35 cellular contexts compared by ENCODE assay signal in genomic region chr3:3333571-3333970, GRCh38.
DNase-seq lines count a peak whose midpoint lies in the region; ATAC-seq, FAIRE-seq and TF ChIP-seq lines count a peak whose summit lies in the region.
"Had no signal": no experiment of that assay in that cellular context is flagged by ENCODE, and none has a peak within 500 bp of the region (broad histone marks: within the 10 kb centered on the region; RNA-seq: fewer than 3 reads in every experiment).

No MANE protein-coding gene starts in this region.

- H4K20me1 ChIP-seq in HepG2 (ENCODE audit: insufficient read depth, low read length), result no peaks in the 10 kb centered on the region
- H4K20me1 ChIP-seq: BLaER1; BLaER1 treated with 17β-estradiol and CSF1 and Interleukin-3, amounts not matched to agents 10 nM and 100 nM had no signal

- H3K4me2 ChIP-seq in HepG2 (ENCODE audit: low read depth, low read length), result no peak overlapping the region
- no peak overlapping the region for H3K4me2 ChIP-seq in mesendoderm (ENCODE audit: low read length)
- H3K4me2 ChIP-seq in trophoblast cell (ENCODE audit: low read length), result no peak overlapping the region
- H3K4me2 ChIP-seq: A549; BLaER1; BLaER1 treated with 17β-estradiol and CSF1 and Interleukin-3, amounts not matched to agents 10 nM and 100 nM had no signal

- H2AK5ac ChIP-seq in mesendoderm (ENCODE audit: low read length), result no peak overlapping the region
- no peak overlapping the region for H2AK5ac ChIP-seq in trophoblast cell (ENCODE audit: low read length)

- H4K91ac ChIP-seq in trophoblast cell (ENCODE audit: low read depth, low read length), result no peak overlapping the region

- DNase-seq in HepG2 (ENCODE audit: low spot score) (no peak), right lobe of liver (no peak), esophagus muscularis mucosa (ENCODE audit: extremely low spot score) (peak; percentile 68), mesendoderm (peak; percentile 68), trophoblast cell (no peak), posterior cingulate gyrus (no peak), NCI-H2029 treated with DMSO at 0.1 percent for 48 hours (lab: John Stamatoyannopoulos, UW) (no peak)
- no peak for DNase-seq in effector CD4-positive, alpha-beta T cell
- DNase-seq: 8988T; ACHN; AML-193; BE2C; C1 segment of cervical spinal cord; Caco-2; Calu3; CD4-positive, alpha-beta memory T cell; CD4-positive, alpha-beta T cell; CD4-positive, CD25-positive, alpha-beta regulatory T cell; CD8-positive, alpha-beta memory T cell; CD8-positive, alpha-beta T cell; COR-L47; DMS 273 treated with DMSO at 0.1 percent for 48 hours; DMS153; DMS53; DMS79; DMS79 treated with DMSO at 0.1 percent for 48 hours; DND-41; EL had no signal

- H3K4me3 ChIP-seq in HepG2 (replicated peaks in 1 of 3; ENCODE audit: insufficient read depth in 1 of 3, low read depth in 2 of 3, low read length in 3 of 3) (no peak overlapping the region), right lobe of liver (no peak overlapping the region), esophagus muscularis mucosa (no peak overlapping the region), mesendoderm (ENCODE audit: low read length) (no peak overlapping the region), trophoblast cell (ENCODE audit: low read depth, low read length) (no peak overlapping the region)
- H3K4me3 ChIP-seq: A549; BLaER1; BLaER1 treated with 17β-estradiol and CSF1 and Interleukin-3, amounts not matched to agents 10 nM and 100 nM had no signal

- H3K27me3 ChIP-seq in HepG2 (ENCODE audit: control insufficient read depth in 1 of 2, insufficient read depth in 2 of 2, low read length in 2 of 2), result no peaks in the 10 kb centered on the region
- H3K27me3 ChIP-seq in right lobe of liver, result no peaks in the 10 kb centered on the region
- no peaks in the 10 kb centered on the region for H3K27me3 ChIP-seq in esophagus muscularis mucosa
- no peaks in the 10 kb centered on the region for H3K27me3 ChIP-seq in mesendoderm (ENCODE audit: insufficient read depth, low read length, poor library complexity)
- no peaks in the 10 kb centered on the region for H3K27me3 ChIP-seq in trophoblast cell (ENCODE audit: insufficient read depth, low read length)
- H3K27me3 ChIP-seq: BE2C; BLaER1; BLaER1 treated with 17β-estradiol and CSF1 and Interleukin-3, amounts not matched to agents 10 nM and 100 nM had no signal

- POLR2A ChIA-PET in HepG2 (lab: Yijun Ruan, JAX), result no interaction called here

- in situ Hi-C loops in HepG2 (cut with HindIII; ENCODE audit: extremely low pct_ligation_motif_present, low pct_unique_long_range_greater_than_20kb), result no loop called here

- ATAC-seq in HepG2, result no peak
- no peak for ATAC-seq in right lobe of liver
- ATAC-seq: A549; CD8-positive, alpha-beta T cell had no signal

- no peak overlapping the region for H2BK5ac ChIP-seq in mesendoderm (ENCODE audit: low read length)
- H2BK5ac ChIP-seq in trophoblast cell (ENCODE audit: low read depth, low read length, poor library complexity), result no peak overlapping the region

- no TSS peak for BruUV-seq in HepG2 (replicated peaks; lab: Mats Ljungman, UMichigan)

- H4K8ac ChIP-seq in mesendoderm (ENCODE audit: low read depth, low read length), result peak overlapping the region; percentile 13
- H4K8ac ChIP-seq in trophoblast cell (ENCODE audit: low read depth, low read length), result no peak overlapping the region

- no peak overlapping the region for H3K14ac ChIP-seq in trophoblast cell (ENCODE audit: low read length)

- WGBS in HepG2 (ENCODE audit: low lambda C conversion rate), result 7% methylated on average over 2 of the region's 2 CpGs
- 50% methylated on average over 1 of the region's 2 CpGs for WGBS in right lobe of liver (ENCODE audit: insufficient coverage, low coverage, low lambda C conversion rate, missing lambda C conversion rate)
- 83% methylated on average over 2 of the region's 2 CpGs for WGBS in esophagus muscularis mucosa
- WGBS in mesendoderm (ENCODE audit: extremely low coverage, insufficient coverage, low lambda C conversion rate), result no CpG with 5 or more reads among the region's 2 CpGs
- WGBS in trophoblast cell (ENCODE audit: extremely low coverage, insufficient coverage, insufficient read length), result no CpG with 5 or more reads among the region's 2 CpGs

- H3K9ac ChIP-seq in HepG2 (ENCODE audit: insufficient read depth, low read depth, low read length) (no peak overlapping the region), mesendoderm (ENCODE audit: low read length) (no peak overlapping the region), trophoblast cell (ENCODE audit: low read length) (no peak overlapping the region)
- H3K9ac ChIP-seq: BLaER1; BLaER1 treated with 17β-estradiol and CSF1 and Interleukin-3, amounts not matched to agents 10 nM and 100 nM had no signal

- H2AFZ ChIP-seq in HepG2 (ENCODE audit: low read length) (no peak overlapping the region), trophoblast cell (ENCODE audit: insufficient read depth, low read length, poor library complexity) (no peak overlapping the region)

- H3K56ac ChIP-seq in mesendoderm (ENCODE audit: low read length), result no peak overlapping the region

- H3K79me2 ChIP-seq in HepG2 (ENCODE audit: insufficient read depth, low read length), result no peaks in the 10 kb centered on the region
- H3K79me2 ChIP-seq in mesendoderm (ENCODE audit: control insufficient read depth, insufficient read depth, low read length), result no peaks in the 10 kb centered on the region
- H3K79me2 ChIP-seq in trophoblast cell (ENCODE audit: control insufficient read depth, insufficient read depth, low read length, poor library complexity), result no peaks in the 10 kb centered on the region

- no peak overlapping the region for H2BK15ac ChIP-seq in mesendoderm (replicated peaks; ENCODE audit: low read depth)

- no peak for TF ChIP-seq CTCF in HepG2 (CRISPR knock-in tag; IDR thresholded peaks at IDR 0.05)
- no peak for TF ChIP-seq CTCF in right lobe of liver (IDR thresholded peaks at IDR 0.05)
- TF ChIP-seq CTCF in esophagus muscularis mucosa (IDR thresholded peaks at IDR 0.05), result no peak

- CTCF ChIA-PET in HepG2 (lab: Yijun Ruan, JAX; ENCODE audit: low intra/inter-chr PET ratio, low total read pairs), result no interaction called here

- FAIRE-seq in HepG2 (lab: Jason Lieb, UNC), result no peak
- FAIRE-seq: A204.1, A549, D721Med had no signal

- TF ChIP-seq POLR2A in HepG2 (IDR thresholded peaks at IDR 0.05; ENCODE audit: insufficient read depth in 1 of 2, low read depth in 2 of 2, low read length in 2 of 2), result no peak
- no peak for TF ChIP-seq POLR2A in right lobe of liver (IDR thresholded peaks at IDR 0.05)
- no peak for TF ChIP-seq POLR2A in esophagus muscularis mucosa (IDR thresholded peaks at IDR 0.05; ENCODE audit: low read depth)

- no peaks in the 10 kb centered on the region for H3K9me3 ChIP-seq in HepG2 (ENCODE audit: low read length)
- H3K9me3 ChIP-seq in right lobe of liver, result no peaks in the 10 kb centered on the region
- no peaks in the 10 kb centered on the region for H3K9me3 ChIP-seq in esophagus muscularis mucosa
- peaks cover 2% of the 10 kb centered on the region for H3K9me3 ChIP-seq in trophoblast cell (ENCODE audit: insufficient read depth, low read depth, low read length)
- H3K9me3 ChIP-seq: A549; BE2C; BLaER1; BLaER1 treated with 17β-estradiol and CSF1 and Interleukin-3, amounts not matched to agents 10 nM and 100 nM; Caco-2 had no signal

- H3K36me3 ChIP-seq in HepG2 (replicated peaks in 1 of 2; ENCODE audit: control insufficient read depth in 1 of 2, insufficient read depth in 2 of 2, low read length in 2 of 2), result no peaks in the 10 kb centered on the region
- H3K36me3 ChIP-seq in right lobe of liver, result no peaks in the 10 kb centered on the region
- no peaks in the 10 kb centered on the region for H3K36me3 ChIP-seq in esophagus muscularis mucosa
- H3K36me3 ChIP-seq in mesendoderm (ENCODE audit: control insufficient read depth, insufficient read depth, low read length), result no peaks in the 10 kb centered on the region
- H3K36me3 ChIP-seq in trophoblast cell (ENCODE audit: control insufficient read depth in 1 of 2, insufficient read depth in 2 of 2, low read length in 2 of 2), result no peaks in the 10 kb centered on the region
- H3K36me3 ChIP-seq: BE2C; BLaER1; BLaER1 treated with 17β-estradiol and CSF1 and Interleukin-3, amounts not matched to agents 10 nM and 100 nM had no signal

- H3K4me1 ChIP-seq in HepG2 (ENCODE audit: insufficient read depth, low read length) (no peaks in the 10 kb centered on the region), right lobe of liver (no peaks in the 10 kb centered on the region), esophagus muscularis mucosa (peaks cover 0 to 5% (median 0%) of the 10 kb centered on the region in 4 donors), mesendoderm (ENCODE audit: control insufficient read depth, low read depth, low read length) (peaks cover 5% of the 10 kb centered on the region), trophoblast cell (ENCODE audit: control insufficient read depth in 1 of 2, insufficient read depth in 2 of 2, low read length in 2 of 2) (no peaks in the 10 kb centered on the region)
- H3K4me1 ChIP-seq: A549; BE2C; BLaER1; BLaER1 treated with 17β-estradiol and CSF1 and Interleukin-3, amounts not matched to agents 10 nM and 100 nM; Caco-2 had no signal

- intact Hi-C loops in HepG2 (cut with micrococcal nuclease; ENCODE audit: unreplicated experiment), result no loop called here
- intact Hi-C loops in right lobe of liver (cut with DNase I), result no loop called here
- intact Hi-C loops in esophagus muscularis mucosa (cut with DNase I), result no loop called here
- intact Hi-C loops in posterior cingulate gyrus (cut with DNase I), result no loop called here

- H3K4ac ChIP-seq in mesendoderm (ENCODE audit: low read depth, low read length) (no peak overlapping the region), trophoblast cell (ENCODE audit: low read depth, low read length) (no peak overlapping the region)

- no peak overlapping the region for H3K27ac ChIP-seq in HepG2 (ENCODE audit: extremely low read length, insufficient read depth, low read length)
- H3K27ac ChIP-seq in right lobe of liver, result no peak overlapping the region
- no peak overlapping the region for H3K27ac ChIP-seq in esophagus muscularis mucosa (replicated peaks in 1 of 4)
- H3K27ac ChIP-seq in mesendoderm (ENCODE audit: low read depth, low read length), result no peak overlapping the region
- H3K27ac ChIP-seq in trophoblast cell (ENCODE audit: low read depth, low read length), result no peak overlapping the region
- H3K27ac ChIP-seq: 22Rv1; A549; BLaER1; BLaER1 treated with 17β-estradiol and CSF1 and Interleukin-3, amounts not matched to agents 10 nM and 100 nM; C4-2B had no signal

- H3K18ac ChIP-seq in mesendoderm (ENCODE audit: low read length) (no peak overlapping the region), trophoblast cell (ENCODE audit: low read length) (no peak overlapping the region)

- TF ChIP-seq EP300 in HepG2 (IDR thresholded peaks at IDR 0.05; ENCODE audit: low read depth in 2 of 2, low read length in 2 of 2), result no peak
- TF ChIP-seq EP300 in HepG2 (CRISPR knock-in tag; IDR thresholded peaks at IDR 0.05; ENCODE audit: borderline replicate concordance), result no peak
- TF ChIP-seq EP300 in esophagus muscularis mucosa (IDR thresholded peaks at IDR 0.05), result no peak

- no peak for TF ChIP-seq RAD21 in HepG2 (CRISPR knock-in tag; IDR thresholded peaks at IDR 0.05)

- H3K79me1 ChIP-seq in mesendoderm (ENCODE audit: low read length) (no peaks in the 10 kb centered on the region), trophoblast cell (ENCODE audit: low read length) (no peaks in the 10 kb centered on the region)

- peak overlapping the region; percentile 38 for H2BK12ac ChIP-seq in trophoblast cell (ENCODE audit: low read length)

- H4K5ac ChIP-seq in mesendoderm (ENCODE audit: low read length), result no peak overlapping the region

- H2BK120ac ChIP-seq in mesendoderm (ENCODE audit: low read depth, low read length), result no peak overlapping the region
- H2BK120ac ChIP-seq in trophoblast cell (ENCODE audit: insufficient read depth, low read length, poor library complexity), result no peak overlapping the region

- no peak overlapping the region for H3K23ac ChIP-seq in mesendoderm (ENCODE audit: low read length)
- H3K23ac ChIP-seq in trophoblast cell (ENCODE audit: low read length), result no peak overlapping the region

- H4K12ac ChIP-seq in trophoblast cell (ENCODE audit: low read depth, low read length), result no peak overlapping the region

Comparison
In these comparisons a context has a peak if more than half of its experiments do, and no peak if none do; other contexts are left out.
1. DNase-seq: peak in esophagus muscularis mucosa (single experiment) and mesendoderm (single experiment); none in HepG2 (single experiment), right lobe of liver (0 of 3), trophoblast cell (0 of 2), effector CD4-positive, alpha-beta T cell (single experiment), posterior cingulate gyrus (0 of 10) and NCI-H2029 treated with DMSO at 0.1 percent for 48 hours (single experiment).